Comparison of ENCODE assay signal across 16 cellular contexts in genomic region chr1:169392406-169392805, GRCh38. TPM values are rescaled to one million over a fixed set of nuclear protein-coding genes. Genes with fewer than 3 reads are reported as not detected.
"Had no signal": no experiment of that assay in that cellular context is flagged by ENCODE, and none has a peak within 500 bp of the region (broad histone marks: within the 10 kb centered on the region; RNA-seq: fewer than 3 reads in every experiment).

No MANE protein-coding gene starts in this region.

- H3K9me3 ChIP-seq: left ventricle myocardium inferior, mucosa of descending colon, pancreas, sigmoid colon, thoracic aorta had no signal

- H3K4me1 ChIP-seq: left ventricle myocardium inferior, pancreas, sigmoid colon had no signal

- H3K27ac Mint-ChIP-seq: activated CD4-positive, alpha-beta T cell treated with anti-CD3 and anti-CD28 coated beads, Interleukin-2, amount 10 ng/mL, durations not matched to agents 24 days and 14 days; activated naive CD4-positive, alpha-beta T cell treated with anti-CD3 and anti-CD28 coated beads for 36 hours; activated naive CD8-positive, alpha-beta T cell treated with anti-CD3 and anti-CD28 coated beads, Interleukin-2, amount 50 U/mL, for 24 hours; activated T-helper 17 cell treated with anti-CD3 and anti-CD28 coated beads, Interleukin-2, amount 50 U/mL, for 72 hours; naive thymus-derived CD4-positive, alpha-beta T cell had no signal

- DNase-seq: activated CD4-positive, alpha-beta T cell treated with anti-CD3 and anti-CD28 coated beads, Interleukin-2, amount 10 ng/mL, durations not matched to agents 24 days and 14 days; activated CD4-positive, CD25-positive, alpha-beta regulatory T cell; activated naive CD4-positive, alpha-beta T cell treated with anti-CD3 and anti-CD28 coated beads for 36 hours; activated naive CD8-positive, alpha-beta T cell treated with anti-CD3 and anti-CD28 coated beads, Interleukin-2, amount 50 U/mL, for 24 hours; aorta; hippocampal formation; left ventricle myocardium inferior; mucosa of descending colon; naive thymus-derived CD4-positive, alpha-beta T cell; pancreas; sigmoid colon; stimulated activated CD4-positive, alpha-beta T cell treated with anti-CD3 and anti-CD28 coated beads, Interleukin-1b, Interleukin-23, amount 100 ng/mL, for 48 hours; T-helper 2 cell had no signal

- ATAC-seq: activated naive CD8-positive, alpha-beta T cell treated with anti-CD3 and anti-CD28 coated beads, Interleukin-2, amount 50 U/mL, for 24 hours; activated T-helper 17 cell treated with anti-CD3 and anti-CD28 coated beads, Interleukin-2, amount 50 U/mL, for 72 hours; mucosa of descending colon; naive thymus-derived CD4-positive, alpha-beta T cell; pancreas had no signal

- H3K27ac ChIP-seq: left ventricle myocardium inferior, pancreas, sigmoid colon, thoracic aorta had no signal

- H3K27me3 Mint-ChIP-seq: activated CD4-positive, alpha-beta T cell treated with anti-CD3 and anti-CD28 coated beads, Interleukin-2, amount 10 ng/mL, durations not matched to agents 24 days and 14 days; activated naive CD8-positive, alpha-beta T cell treated with anti-CD3 and anti-CD28 coated beads, Interleukin-2, amount 50 U/mL, for 24 hours; activated T-helper 17 cell treated with anti-CD3 and anti-CD28 coated beads, Interleukin-2, amount 50 U/mL, for 72 hours; naive thymus-derived CD4-positive, alpha-beta T cell had no signal

- H3K9me3 Mint-ChIP-seq: activated CD4-positive, alpha-beta T cell treated with anti-CD3 and anti-CD28 coated beads, Interleukin-2, amount 10 ng/mL, durations not matched to agents 24 days and 14 days; activated naive CD4-positive, alpha-beta T cell treated with anti-CD3 and anti-CD28 coated beads for 36 hours; activated naive CD8-positive, alpha-beta T cell treated with anti-CD3 and anti-CD28 coated beads, Interleukin-2, amount 50 U/mL, for 24 hours; activated T-helper 17 cell treated with anti-CD3 and anti-CD28 coated beads, Interleukin-2, amount 50 U/mL, for 72 hours; naive thymus-derived CD4-positive, alpha-beta T cell had no signal

- H3K27me3 ChIP-seq: pancreas, sigmoid colon had no signal

- H3K4me3 ChIP-seq: left ventricle myocardium inferior, mucosa of descending colon, pancreas, sigmoid colon, thoracic aorta had no signal

- H3K4me3 Mint-ChIP-seq: activated CD4-positive, alpha-beta T cell treated with anti-CD3 and anti-CD28 coated beads, Interleukin-2, amount 10 ng/mL, durations not matched to agents 24 days and 14 days; activated naive CD4-positive, alpha-beta T cell treated with anti-CD3 and anti-CD28 coated beads for 36 hours; activated naive CD8-positive, alpha-beta T cell treated with anti-CD3 and anti-CD28 coated beads, Interleukin-2, amount 50 U/mL, for 24 hours; activated T-helper 17 cell treated with anti-CD3 and anti-CD28 coated beads, Interleukin-2, amount 50 U/mL, for 72 hours; naive thymus-derived CD4-positive, alpha-beta T cell had no signal

RNA-seq across cellular contexts. Expression of gene CCDC181, which starts 34.9 kb away (rescaled TPM):
- total RNA-seq: activated T-helper 17 cell treated with anti-CD3 and anti-CD28 coated beads, Interleukin-2, amount 50 U/mL, for 72 hours; dermis microvascular lymphatic vessel endothelial cell; naive thymus-derived CD4-positive, alpha-beta T cell had no signal
- polyA plus RNA-seq: naive thymus-derived CD4-positive, alpha-beta T cell had no signal
